ENCODE assay signal across 15 cellular contexts in the genomic region with DNA sequence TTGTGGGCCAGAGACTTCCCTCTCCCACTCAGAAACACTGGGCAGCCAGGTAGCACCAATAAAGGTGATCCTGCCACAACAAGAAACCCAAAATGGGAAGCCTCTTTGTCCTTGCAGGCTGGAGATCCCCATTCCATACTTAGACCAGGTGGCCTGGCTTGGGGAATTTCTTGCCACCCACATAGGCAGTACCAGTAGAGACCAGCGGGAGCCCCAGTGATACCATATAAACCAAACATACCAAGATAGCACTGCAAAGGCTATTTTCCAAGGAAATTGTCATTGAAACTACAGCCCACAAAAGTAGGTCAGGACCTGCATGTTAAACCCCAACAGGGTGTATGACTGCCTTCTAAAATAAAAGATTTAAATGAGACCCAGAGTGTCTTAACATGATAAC.
DNase-seq lines count a peak whose midpoint lies in the region; ATAC-seq, FAIRE-seq and TF ChIP-seq lines count a peak whose summit lies in the region.
"Had no signal": no experiment of that assay in that cellular context is flagged by ENCODE, and none has a peak within 500 bp of the region (broad histone marks: within the 10 kb centered on the region; RNA-seq: fewer than 3 reads in every experiment).

No MANE protein-coding gene starts in this region.

- TF ChIP-seq CTCF in astrocyte of the spinal cord (IDR thresholded peaks at IDR 0.05; ENCODE audit: low read depth, low read length) (peak; percentile 27), HepG2 (CRISPR knock-in tag; IDR thresholded peaks at IDR 0.05) (no peak; the same call in 1 of the 2 replicates)

- H2AFZ ChIP-seq in HepG2 (ENCODE audit: low read length) = no peak overlapping the region

- H3K79me2 ChIP-seq in HepG2 (ENCODE audit: insufficient read depth, low read length) = no peaks in the 10 kb centered on the region

- H3K36me3 ChIP-seq in HepG2 (replicated peaks in 1 of 2; ENCODE audit: control insufficient read depth in 1 of 2, insufficient read depth in 2 of 2, low read length in 2 of 2) = peaks cover 9 to 16% of the 10 kb centered on the region in 2 experiments

- no peaks in the 10 kb centered on the region for H3K27me3 ChIP-seq in HepG2 (ENCODE audit: control insufficient read depth in 1 of 2, insufficient read depth in 2 of 2, low read length in 2 of 2)
- H3K27me3 ChIP-seq: gastroesophageal sphincter, left lung, spleen had no signal

- no peaks in the 10 kb centered on the region for H3K9me3 ChIP-seq in HepG2 (ENCODE audit: low read length)
- H3K9me3 ChIP-seq: gastroesophageal sphincter, left lung, spleen had no signal

- no peaks in the 10 kb centered on the region for H3K4me1 ChIP-seq in HepG2 (ENCODE audit: insufficient read depth, low read length)
- H3K4me1 ChIP-seq: left lung had no signal

- POLR2A ChIA-PET in HepG2 (lab: Yijun Ruan, JAX) = no interaction called here

- no TSS peak for BruUV-seq in HepG2 (replicated peaks; lab: Mats Ljungman, UMichigan)

- no peak overlapping the region for H3K9ac ChIP-seq in HepG2 (ENCODE audit: insufficient read depth, low read depth, low read length)

- H4K20me1 ChIP-seq in HepG2 (ENCODE audit: insufficient read depth, low read length) = no peaks in the 10 kb centered on the region

- no peak overlapping the region for H3K27ac ChIP-seq in HepG2 (ENCODE audit: extremely low read length, insufficient read depth, low read length)
- H3K27ac ChIP-seq: gastroesophageal sphincter, left lung, spleen had no signal

- in situ Hi-C loops in astrocyte of the spinal cord (cut with HindIII; ENCODE audit: low sequenced_read_pairs) = no loop called here
- in situ Hi-C loops in HepG2 (cut with HindIII; ENCODE audit: extremely low pct_ligation_motif_present, low pct_unique_long_range_greater_than_20kb) = loop anchor here (10.0 kb wide), 1 partner anchor 192 kb away; no protein-coding TSS in a partner anchor

- ATAC-seq in HepG2 (peak; percentile 92), GM21515 (IDR thresholded peaks at IDR 0.05; ENCODE audit: unreplicated experiment) (no peak), GM21390 (IDR thresholded peaks at IDR 0.05; ENCODE audit: unreplicated experiment) (no peak)
- ATAC-seq: CD8-positive, alpha-beta T cell; gastroesophageal sphincter; left lung had no signal

- no peak for TF ChIP-seq EP300 in HepG2 (IDR thresholded peaks at IDR 0.05; ENCODE audit: low read depth in 2 of 2, low read length in 2 of 2)
- no peak for TF ChIP-seq EP300 in HepG2 (CRISPR knock-in tag; IDR thresholded peaks at IDR 0.05; ENCODE audit: borderline replicate concordance)

- CTCF ChIA-PET in HepG2 (lab: Yijun Ruan, JAX; ENCODE audit: low intra/inter-chr PET ratio, low total read pairs) = no interaction called here

- DNase-seq in EH (ENCODE audit: low read depth) (peak; percentile 5), HPDE6-E6E7 (ENCODE audit: extremely low spot score) (peak; percentile 16), astrocyte of the spinal cord (ENCODE audit: low read depth, low spot score) (no peak), HepG2 (ENCODE audit: low spot score) (peak; percentile 13), ecto neural progenitor cell (ENCODE audit: low spot score) (no peak)
- DNase-seq in activated CD4-positive, alpha-beta T cell treated with anti-CD3 and anti-CD28 coated beads for 48 hours = no peak
- DNase-seq: CD8-positive, alpha-beta T cell; left lung; NCI-H1048; NCI-H446; RPMI8226; spleen had no signal

- TF ChIP-seq RAD21 in HepG2 (CRISPR knock-in tag; IDR thresholded peaks at IDR 0.05) = 0 out of 2 replicates have a peak, but pooled peaks have one; percentile 20

- FAIRE-seq in HepG2 (lab: Jason Lieb, UNC) = no peak

- intact Hi-C loops in HepG2 (cut with micrococcal nuclease; ENCODE audit: unreplicated experiment) = no loop called here

- no peak for TF ChIP-seq POLR2A in HepG2 (IDR thresholded peaks at IDR 0.05; ENCODE audit: insufficient read depth in 1 of 2, low read depth in 2 of 2, low read length in 2 of 2)

- 100% methylated on average over 1 of the region's 1 CpG for WGBS in HepG2 (ENCODE audit: low lambda C conversion rate)

- no peak overlapping the region for H3K4me3 ChIP-seq in astrocyte of the spinal cord (ENCODE audit: low read depth, low read length)
- H3K4me3 ChIP-seq in HepG2 (replicated peaks in 1 of 3; ENCODE audit: insufficient read depth in 1 of 3, low read depth in 2 of 3, low read length in 3 of 3) = no peak overlapping the region
- H3K4me3 ChIP-seq: gastroesophageal sphincter, left lung, spleen had no signal

- H3K4me2 ChIP-seq in HepG2 (ENCODE audit: low read depth, low read length) = no peak overlapping the region

TF ChIP-seq in HepG2, 621 proteins besides CTCF, POLR2A, EP300 and RAD21:
- TF ChIP-seq PTBP1 (IDR thresholded peaks at IDR 0.05; ENCODE audit: low read depth, low read length, poor library complexity, severe bottlenecking) (no peak), STAG1 (CRISPR knock-in tag; IDR thresholded peaks at IDR 0.05) (peak; percentile 34; the same call in 1 of the 2 replicates)

Comparison
In these comparisons a context has a peak if more than half of its experiments do, and no peak if none do; other contexts are left out.
1. DNase-seq: peak in EH (single experiment), HPDE6-E6E7 (single experiment) and HepG2 (single experiment); none in astrocyte of the spinal cord (single experiment), activated CD4-positive, alpha-beta T cell treated with anti-CD3 and anti-CD28 coated beads for 48 hours (single experiment) and ecto neural progenitor cell (single experiment).